Comparison of ENCODE assay signal across 13 cellular contexts in the genomic region with DNA sequence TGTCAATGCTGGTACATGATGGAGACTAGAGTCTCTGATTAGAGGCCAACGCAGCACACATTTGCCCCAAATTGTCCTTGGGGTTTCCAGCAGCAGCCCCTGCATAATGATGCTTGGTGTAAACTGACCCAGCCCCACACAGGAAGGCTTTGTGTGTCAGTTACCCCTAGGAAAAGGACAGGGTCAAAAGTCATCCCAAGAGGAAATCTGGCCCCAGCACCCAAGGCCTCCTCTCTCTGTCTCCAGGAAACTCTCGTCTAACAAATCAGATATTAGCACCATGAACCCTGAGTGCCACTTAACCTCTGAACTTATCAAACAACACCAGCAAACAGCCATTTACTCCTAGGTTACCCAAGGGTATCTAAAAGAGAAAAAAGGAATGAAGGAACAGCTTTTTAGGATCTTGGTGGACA.
"Had no signal": no experiment of that assay in that cellular context is flagged by ENCODE, and none has a peak within 500 bp of the region (broad histone marks: within the 10 kb centered on the region; RNA-seq: fewer than 3 reads in every experiment).

No MANE protein-coding gene starts in this region.

- ATAC-seq: body of pancreas; esophagus mucosa; mucosa of descending colon; naive thymus-derived CD8-positive, alpha-beta T cell had no signal

- H3K4me1 ChIP-seq: body of pancreas, uterus had no signal

- DNase-seq: activated CD4-positive, alpha-beta T cell treated with anti-CD3 and anti-CD28 coated beads, Interleukin-2, amount 50 U/mL, for 4 hours; activated CD4-positive, CD25-positive, alpha-beta regulatory T cell treated with anti-CD3 and anti-CD28 coated beads, Interleukin-2, amount 50 U/mL, for 72 hours; activated naive CD4-positive, alpha-beta T cell treated with anti-CD3 and anti-CD28 coated beads, Interleukin-2, amount 50 U/mL, for 16 hours; activated T-cell treated with anti-CD3 and anti-CD28 coated beads, Interleukin-2, amount 50 U/mL, for 1 hour; body of pancreas; mammary epithelial cell; mucosa of descending colon; naive thymus-derived CD8-positive, alpha-beta T cell; stimulated activated CD4-positive, alpha-beta T cell treated with anti-CD3 and anti-CD28 coated beads, Interleukin-4, amount 100 ng/mL, for 1 hour; T-helper 2 cell; uterus had no signal

- H3K27ac ChIP-seq: body of pancreas, uterus had no signal

- H3K4me3 Mint-ChIP-seq: central memory CD8-positive, alpha-beta T cell; naive thymus-derived CD8-positive, alpha-beta T cell had no signal

- H3K4me1 Mint-ChIP-seq: central memory CD8-positive, alpha-beta T cell had no signal

- H3K4me3 ChIP-seq: body of pancreas, mucosa of descending colon, uterus had no signal

- H3K27me3 ChIP-seq: body of pancreas, uterus had no signal

- H3K36me3 ChIP-seq: uterus had no signal

- H3K9me3 Mint-ChIP-seq: central memory CD8-positive, alpha-beta T cell; naive thymus-derived CD8-positive, alpha-beta T cell had no signal

- H3K27ac Mint-ChIP-seq: naive thymus-derived CD8-positive, alpha-beta T cell had no signal

- H3K36me3 Mint-ChIP-seq: naive thymus-derived CD8-positive, alpha-beta T cell had no signal

- H3K9me3 ChIP-seq: body of pancreas, mucosa of descending colon, uterus had no signal
